Comparison of ENCODE assay signal across 8 cellular contexts in genomic region chr9:4297795-4298254, GRCh38. TPM values are rescaled to one million over a fixed set of nuclear protein-coding genes. Genes with fewer than 3 reads are reported as not detected.
DNase-seq lines count a peak whose midpoint lies in the region; ATAC-seq and TF ChIP-seq lines count a peak whose summit lies in the region.

No MANE protein-coding gene starts in this region.

- no peaks in the 10 kb centered on the region for H3K9me3 ChIP-seq in gastrocnemius medialis

- H3K27ac Mint-ChIP-seq in T-cell (peak overlapping the region; percentile 83 to 97), brain (peak overlapping the region; percentile 49 to 98 (median 95))

- no peaks in the 10 kb centered on the region for H3K36me3 ChIP-seq in gastrocnemius medialis

- H3K4me1 Mint-ChIP-seq in T-cell: peaks cover 15 to 25% (median 23%) of the 10 kb centered on the region in 3 donors
- peaks cover 58% of the 10 kb centered on the region for H3K4me1 Mint-ChIP-seq in brain

- H3K4me1 ChIP-seq in gastrocnemius medialis: peaks cover 8 to 17% of the 10 kb centered on the region in 2 donors

- peak overlapping the region; percentile 89 to 96 (median 93) for H3K4me3 Mint-ChIP-seq in T-cell
- peak overlapping the region; percentile 93 to 98 (median 95) for H3K4me3 Mint-ChIP-seq in brain

- TF ChIP-seq CTCF in brain (conservative IDR thresholded peaks at IDR 0.05): no peak
- no peak for TF ChIP-seq CTCF in gastrocnemius medialis (IDR thresholded peaks at IDR 0.05 in 4 of 5, conservative IDR thresholded peaks at IDR 0.05 in 1 of 5)

- peak; percentile 57 for TF ChIP-seq POLR2A in GM19099 (IDR thresholded peaks at IDR 0.05; ENCODE audit: extremely low read depth, insufficient read length, low read depth)
- peak; percentile 50 to 68 for TF ChIP-seq POLR2A in gastrocnemius medialis (IDR thresholded peaks at IDR 0.05)

- H3K9me3 Mint-ChIP-seq in T-cell (no peaks in the 10 kb centered on the region), brain (peaks cover 0 to 7% (median 0%) of the 10 kb centered on the region in 5 experiments)

- H3K36me3 Mint-ChIP-seq in T-cell (no peaks in the 10 kb centered on the region), brain (no peaks in the 10 kb centered on the region)

- DNase-seq in C1 segment of cervical spinal cord (lab: John Stamatoyannopoulos, UW): peak in 9 of 14 donors; percentile 24 to 72 (median 50)
- DNase-seq in HK-2 (ENCODE audit: unreplicated experiment): peak; percentile 57
- DNase-seq in T-cell: peak in 33 of 34 experiments; percentile 7 to 71 (median 45)
- DNase-seq in gastrocnemius medialis: peak; percentile 45 to 52
- no peak for DNase-seq in pons (ENCODE audit: low spot score)

- ATAC-seq in T-cell (replicated peaks in 1 of 4) (peak; percentile 67 to 71 (median 68)), gastrocnemius medialis (peak; percentile 54)

- H3K27me3 ChIP-seq in gastrocnemius medialis: no peaks in the 10 kb centered on the region

- H3K4me3 ChIP-seq in iPS-11a (ENCODE audit: low read depth, low read length) (peak overlapping the region; percentile 67), gastrocnemius medialis (peak overlapping the region; percentile 67 to 87 (median 76))

- peak overlapping the region; percentile 80 to 87 (median 84) for H3K27ac ChIP-seq in gastrocnemius medialis

- CTCF ChIA-PET in T-cell (lab: Charles Lee): interaction anchor here in 1 of 2 donors (0.6 to 1.1 kb wide), 2 partner anchors 41 to 520 kb away, joined by 3 read pairs; no protein-coding TSS in a partner anchor

- peaks cover 27 to 46% of the 10 kb centered on the region in 2 donors for H3K27me3 Mint-ChIP-seq in T-cell
- peaks cover 65% of the 10 kb centered on the region for H3K27me3 Mint-ChIP-seq in brain

- intact Hi-C loops in gastrocnemius medialis (cut with DNase I; ENCODE audit: low total_unique reads): loop anchor here (5.0 kb wide), 3 partner anchors 39 to 771 kb away; partner anchors contain the start of genes RCL1 and RFX3

- POLR2A ChIA-PET in T-cell (lab: Charles Lee): no interaction called here

- in situ Hi-C loops in gastrocnemius medialis (cut with MboI; ENCODE audit: low sequenced_read_pairs in 4 of 4): no loop called here

RNA-seq across cellular contexts. Expression of gene GLIS3, which starts 2.0 kb away (rescaled TPM):
- 1 to 10 TPM; 1.7 to 4.9 (median 3.5) TPM for total RNA-seq in T-cell
- 1.6 TPM for polyA plus RNA-seq in brain (ENCODE audit: insufficient read depth, low read depth, low replicate concordance)
- total RNA-seq in gastrocnemius medialis: 1 to 10 TPM; 3.9 to 6.7 (median 4.2) TPM
